ENCODE assay signal across 10 cellular contexts in genomic region chr2:43559391-43560230, GRCh38. TPM values are rescaled to one million over a fixed set of nuclear protein-coding genes. Genes with fewer than 3 reads are reported as not detected.
DNase-seq lines count a peak whose midpoint lies in the region; ATAC-seq and TF ChIP-seq lines count a peak whose summit lies in the region.
"Had no signal": no experiment of that assay in that cellular context is flagged by ENCODE, and none has a peak within 500 bp of the region (broad histone marks: within the 10 kb centered on the region; RNA-seq: fewer than 3 reads in every experiment).

No MANE protein-coding gene starts in this region.

- H3K36me3 Mint-ChIP-seq in natural killer cell treated with Interleukin-12 subunit alpha and Interleukin-12 subunit beta and Interleukin-15 and Interleukin-18, amount 100 ng/mL, for 72 hours = peaks cover 28% of the 10 kb centered on the region
- H3K36me3 Mint-ChIP-seq in natural killer cell = peaks cover 14% of the 10 kb centered on the region

- no peaks in the 10 kb centered on the region for H3K27me3 Mint-ChIP-seq in natural killer cell treated with Interleukin-12 subunit alpha and Interleukin-12 subunit beta and Interleukin-15 and Interleukin-18, amount 100 ng/mL, for 72 hours
- H3K27me3 Mint-ChIP-seq in natural killer cell (ENCODE audit: low read depth in 2 of 2) = no peaks in the 10 kb centered on the region

- no peak for DNase-seq in natural killer cell treated with Interleukin-12 subunit alpha and Interleukin-12 subunit beta and Interleukin-15 and Interleukin-18, amount 100 ng/mL, for 72 hours (ENCODE audit: low spot score)
- no peak for DNase-seq in natural killer cell
- DNase-seq in stimulated activated naive CD8-positive, alpha-beta T cell treated with anti-CD3 and anti-CD28 coated beads, Interleukin-15, Interleukin-2, amounts not matched to agents 100 U/mL and 50 U/mL, for 24 hours = no peak
- DNase-seq in cerebellar cortex (ENCODE audit: low spot score) = no peak
- DNase-seq in DMS53 (lab: John Stamatoyannopoulos, UW) = no peak
- DNase-seq in NCI-H2081 treated with DMSO at 0.1 percent for 48 hours (lab: John Stamatoyannopoulos, UW) = no peak
- DNase-seq: head of caudate nucleus, Karpas-422 had no signal

- peak overlapping the region; percentile 59 to 62 for H3K27ac Mint-ChIP-seq in natural killer cell treated with Interleukin-12 subunit alpha and Interleukin-12 subunit beta and Interleukin-15 and Interleukin-18, amount 100 ng/mL, for 72 hours
- H3K27ac Mint-ChIP-seq in natural killer cell = no peak overlapping the region

- peaks cover 12 to 32% of the 10 kb centered on the region in 2 donors for H3K4me1 Mint-ChIP-seq in natural killer cell treated with Interleukin-12 subunit alpha and Interleukin-12 subunit beta and Interleukin-15 and Interleukin-18, amount 100 ng/mL, for 72 hours (ENCODE audit: low read depth in 2 of 2)
- peaks cover 0 to 5% of the 10 kb centered on the region in 2 donors for H3K4me1 Mint-ChIP-seq in natural killer cell

- ATAC-seq in natural killer cell treated with Interleukin-12 subunit alpha and Interleukin-12 subunit beta and Interleukin-15 and Interleukin-18, amount 100 ng/mL, for 72 hours = peak in 1 of 2 donors; percentile 90
- ATAC-seq in natural killer cell (no peak), HG02610 (IDR thresholded peaks at IDR 0.05; ENCODE audit: unreplicated experiment) (peak; percentile 89), HG03558 (IDR thresholded peaks at IDR 0.05; ENCODE audit: extremely low read depth, unreplicated experiment) (peak; percentile 73)
- ATAC-seq in stimulated activated naive CD8-positive, alpha-beta T cell treated with anti-CD3 and anti-CD28 coated beads, Interleukin-15, Interleukin-2, amounts not matched to agents 100 U/mL and 50 U/mL, for 24 hours = peak; percentile 79

- H3K4me3 Mint-ChIP-seq in natural killer cell treated with Interleukin-12 subunit alpha and Interleukin-12 subunit beta and Interleukin-15 and Interleukin-18, amount 100 ng/mL, for 72 hours = peak overlapping the region; percentile 56
- no peak overlapping the region for H3K4me3 Mint-ChIP-seq in natural killer cell

- no peaks in the 10 kb centered on the region for H3K9me3 Mint-ChIP-seq in natural killer cell treated with Interleukin-12 subunit alpha and Interleukin-12 subunit beta and Interleukin-15 and Interleukin-18, amount 100 ng/mL, for 72 hours
- no peaks in the 10 kb centered on the region for H3K9me3 Mint-ChIP-seq in natural killer cell

- no peak for TF ChIP-seq CTCF in natural killer cell (IDR thresholded peaks at IDR 0.05)

- intact Hi-C loops in natural killer cell (cut with micrococcal nuclease) = no loop called here

RNA-seq across cellular contexts. Expression of gene THADA, which starts 36.2 kb away (rescaled TPM):
- 10 to 100 TPM; 23.7 to 69.5 TPM for total RNA-seq in natural killer cell treated with Interleukin-12 subunit alpha and Interleukin-12 subunit beta and Interleukin-15 and Interleukin-18, amount 100 ng/mL, for 72 hours
- 10 to 100 TPM; 34.1 to 35.7 (median 35.3) TPM for total RNA-seq in natural killer cell

Comparison
In these comparisons a context has a peak if more than half of its experiments do, and no peak if none do; other contexts are left out.
1. H3K27ac Mint-ChIP-seq: peak in natural killer cell treated with Interleukin-12 subunit alpha and Interleukin-12 subunit beta and Interleukin-15 and Interleukin-18, amount 100 ng/mL, for 72 hours (2 of 2); none in natural killer cell (0 of 2).
2. ATAC-seq: peak in HG02610 (single experiment), HG03558 (single experiment) and stimulated activated naive CD8-positive, alpha-beta T cell treated with anti-CD3 and anti-CD28 coated beads, Interleukin-15, Interleukin-2, amounts not matched to agents 100 U/mL and 50 U/mL, for 24 hours (single experiment); none in natural killer cell (0 of 3).